In genomic region chr7:50653116-50653854, GRCh38 we compare ENCODE assay signal across 11 cellular contexts.
DNase-seq lines count a peak whose midpoint lies in the region; ATAC-seq and TF ChIP-seq lines count a peak whose summit lies in the region.
"Had no signal": no experiment of that assay in that cellular context is flagged by ENCODE, and none has a peak within 500 bp of the region (broad histone marks: within the 10 kb centered on the region; RNA-seq: fewer than 3 reads in every experiment).

No MANE protein-coding gene starts in this region.

- no peaks in the 10 kb centered on the region for H3F3A ChIP-seq in GM23338 (replicated peaks; ENCODE audit: low read depth)

- TF ChIP-seq CTCF in GM23338 (conservative IDR thresholded peaks at IDR 0.05; ENCODE audit: low read depth in 2 of 2) = no peak

- peaks cover 11% of the 10 kb centered on the region for H3K27me3 Mint-ChIP-seq in GM23338 (ENCODE audit: insufficient read depth, low read depth, poor library complexity)
- H3K27me3 Mint-ChIP-seq in activated T-helper 2 cell treated with anti-CD3 and anti-CD28 coated beads, Interferon-gamma antibody, Interleukin-2, Interleukin-4, amounts not matched to agents 10 μg/mL and 5 μg/mL and 100 μg/mL, durations not matched to agents 14 hours and 24 hours and 36 hours (ENCODE audit: low read depth) = peaks cover 6% of the 10 kb centered on the region

- H3K4me1 Mint-ChIP-seq in GM23338 = peaks cover 12% of the 10 kb centered on the region
- H3K4me1 Mint-ChIP-seq in activated T-helper 2 cell treated with anti-CD3 and anti-CD28 coated beads, Interferon-gamma antibody, Interleukin-2, Interleukin-4, amounts not matched to agents 10 μg/mL and 5 μg/mL and 100 μg/mL, durations not matched to agents 14 hours and 24 hours and 36 hours (ENCODE audit: low read depth) = no peaks in the 10 kb centered on the region

- no peak overlapping the region for H3K4me3 Mint-ChIP-seq in GM23338
- no peak overlapping the region for H3K4me3 Mint-ChIP-seq in activated T-helper 2 cell treated with anti-CD3 and anti-CD28 coated beads, Interferon-gamma antibody, Interleukin-2, Interleukin-4, amounts not matched to agents 10 μg/mL and 5 μg/mL and 100 μg/mL, durations not matched to agents 14 hours and 24 hours and 36 hours (ENCODE audit: low read depth)

- intact Hi-C loops in activated T-helper 2 cell treated with anti-CD3 and anti-CD28 coated beads, Interferon-gamma antibody, Interleukin-2, Interleukin-4, amounts not matched to agents 10 μg/mL and 5 μg/mL and 100 μg/mL, durations not matched to agents 14 hours and 24 hours and 36 hours (cut with micrococcal nuclease) = no loop called here
- intact Hi-C loops in cardiac septum (cut with DNase I) = loop anchor here (5.0 kb wide), 1 partner anchor 414 kb away; no protein-coding TSS in a partner anchor

- ATAC-seq in GM23338 = peak; percentile 23; the same call in 1 of the 3 replicates
- no peak for ATAC-seq in HG03442 (IDR thresholded peaks at IDR 0.05; ENCODE audit: unreplicated experiment)
- no peak for ATAC-seq in HG02571 (IDR thresholded peaks at IDR 0.05; ENCODE audit: unreplicated experiment)

- H3K36me3 Mint-ChIP-seq in GM23338 (ENCODE audit: low read depth) = peaks cover 18% of the 10 kb centered on the region
- H3K36me3 Mint-ChIP-seq in activated T-helper 2 cell treated with anti-CD3 and anti-CD28 coated beads, Interferon-gamma antibody, Interleukin-2, Interleukin-4, amounts not matched to agents 10 μg/mL and 5 μg/mL and 100 μg/mL, durations not matched to agents 14 hours and 24 hours and 36 hours (ENCODE audit: low read depth) = no peaks in the 10 kb centered on the region

- no peaks in the 10 kb centered on the region for H3K36me3 ChIP-seq in GM23338 (ENCODE audit: insufficient read depth)

- H3K27ac Mint-ChIP-seq in GM23338 = peak overlapping the region; percentile 83
- H3K27ac Mint-ChIP-seq in activated T-helper 2 cell treated with anti-CD3 and anti-CD28 coated beads, Interferon-gamma antibody, Interleukin-2, Interleukin-4, amounts not matched to agents 10 μg/mL and 5 μg/mL and 100 μg/mL, durations not matched to agents 14 hours and 24 hours and 36 hours = no peak overlapping the region

- H3K9me3 Mint-ChIP-seq in GM23338 = no peaks in the 10 kb centered on the region
- H3K9me3 Mint-ChIP-seq in activated T-helper 2 cell treated with anti-CD3 and anti-CD28 coated beads, Interferon-gamma antibody, Interleukin-2, Interleukin-4, amounts not matched to agents 10 μg/mL and 5 μg/mL and 100 μg/mL, durations not matched to agents 14 hours and 24 hours and 36 hours = no peaks in the 10 kb centered on the region

- no peak overlapping the region for H2AFZ ChIP-seq in GM23338

- H3K4me2 ChIP-seq in GM23338 = no peak overlapping the region
- H3K4me2 ChIP-seq: KMS-11 had no signal

- H3K79me2 ChIP-seq in GM23338 (replicated peaks; ENCODE audit: insufficient read depth) = peaks cover 8% of the 10 kb centered on the region

- H3K9me2 ChIP-seq in GM23338 (ENCODE audit: insufficient read depth) = no peaks in the 10 kb centered on the region; the same call in 1 of the 2 replicates

- H3K27me3 ChIP-seq in GM23338 (ENCODE audit: insufficient read depth) = no peaks in the 10 kb centered on the region

- no peak for DNase-seq in GM23338 (ENCODE audit: low spot score)
- peak; percentile 4 for DNase-seq in activated T-helper 2 cell treated with anti-CD3 and anti-CD28 coated beads, Interferon-gamma antibody, Interleukin-2, Interleukin-4, amounts not matched to agents 10 μg/mL and 5 μg/mL and 100 μg/mL, durations not matched to agents 14 hours and 24 hours and 36 hours (ENCODE audit: low spot score)
- DNase-seq in cardiac septum (ENCODE audit: low spot score) = peak; percentile 77
- DNase-seq in skeletal muscle cell (ENCODE audit: low read depth) = peak; percentile 86
- no peak for DNase-seq in activated CD4-positive, alpha-beta T cell treated with anti-CD3 and anti-CD28 coated beads for 4 hours
- no peak for DNase-seq in NCI-H82 treated with DMSO at 0.1 percent for 48 hours (lab: John Stamatoyannopoulos, UW; ENCODE audit: unreplicated experiment)
- DNase-seq: COR-L47 had no signal

- H3K4me3 ChIP-seq in GM23338 (no peak overlapping the region), skeletal muscle cell (ENCODE audit: low read depth, low read length) (no peak overlapping the region)
- H3K4me3 ChIP-seq: lung had no signal

- no peak overlapping the region for H3K27ac ChIP-seq in GM23338 (ENCODE audit: low read depth)
- H3K27ac ChIP-seq: KMS-11 had no signal

- H3K4me1 ChIP-seq in GM23338 (ENCODE audit: insufficient read depth) = no peaks in the 10 kb centered on the region

- H4K20me1 ChIP-seq in GM23338 (replicated peaks; ENCODE audit: insufficient read depth) = no peaks in the 10 kb centered on the region; the same call in none of the 2 replicates

TF ChIP-seq in GM23338, 12 proteins besides CTCF, POLR2A, EP300 and RAD21 (continues in another document):
- TF ChIP-seq STAT1 (IDR thresholded peaks at IDR 0.05; ENCODE audit: unreplicated experiment) = no peak
- no peak for TF ChIP-seq EZH2 (IDR thresholded peaks at IDR 0.05; ENCODE audit: low read depth, unreplicated experiment)
- no peak for TF ChIP-seq EZH2phosphoT487 (IDR thresholded peaks at IDR 0.05; ENCODE audit: unreplicated experiment)
- no peak for TF ChIP-seq CREB1 (CRISPR knock-in tag; IDR thresholded peaks at IDR 0.05; ENCODE audit: low read depth)
- no peak for TF ChIP-seq ETS1 (IDR thresholded peaks at IDR 0.05)
- no peak for TF ChIP-seq ZNF462 (CRISPR knock-in tag; IDR thresholded peaks at IDR 0.05)
- TF ChIP-seq NANOG (IDR thresholded peaks at IDR 0.05; ENCODE audit: borderline replicate concordance) = no peak

Comparison
In these comparisons a context has a peak if more than half of its experiments do, and no peak if none do; other contexts are left out.
1. DNase-seq: peak in activated T-helper 2 cell treated with anti-CD3 and anti-CD28 coated beads, Interferon-gamma antibody, Interleukin-2, Interleukin-4, amounts not matched to agents 10 μg/mL and 5 μg/mL and 100 μg/mL, durations not matched to agents 14 hours and 24 hours and 36 hours (single experiment), cardiac septum (single experiment) and skeletal muscle cell (single experiment); none in GM23338 (single experiment), activated CD4-positive, alpha-beta T cell treated with anti-CD3 and anti-CD28 coated beads for 4 hours (0 of 2) and NCI-H82 treated with DMSO at 0.1 percent for 48 hours (single experiment).